2 cellular contexts compared by ENCODE assay signal in genomic region chr18:49884959-49885358, GRCh38.
A peak's percentile ranks its signal among the peaks of the same experiment; 100 is the strongest.
TF ChIP-seq lines count a peak whose summit lies in the region.

No MANE protein-coding gene starts in this region.

TF ChIP-seq in liver, 16 proteins besides CTCF, POLR2A, EP300 and RAD21 (continued from another document):
- TF ChIP-seq REST (IDR thresholded peaks at IDR 0.05): no peak
- no peak for TF ChIP-seq SP1 (IDR thresholded peaks at IDR 0.05)
- no peak for TF ChIP-seq GABPA (IDR thresholded peaks at IDR 0.05 in 1 of 2, conservative IDR thresholded peaks at IDR 0.05 in 1 of 2)
- TF ChIP-seq RXRA (IDR thresholded peaks at IDR 0.05): peak in 1 of 2 donors; percentile 13
- TF ChIP-seq ATF3 (IDR thresholded peaks at IDR 0.05): no peak
- TF ChIP-seq EGR1 (IDR thresholded peaks at IDR 0.05; ENCODE audit: low read depth in 2 of 2): no peak
- peak; percentile 23 to 28 for TF ChIP-seq HNF4A (conservative IDR thresholded peaks at IDR 0.05)
- no peak for TF ChIP-seq MAX (IDR thresholded peaks at IDR 0.05)
- peak; percentile 66 for TF ChIP-seq YY1 (IDR thresholded peaks at IDR 0.05)
- TF ChIP-seq TAF1 (conservative IDR thresholded peaks at IDR 0.05): no peak
- TF ChIP-seq HNF4G (IDR thresholded peaks at IDR 0.05): no peak
- no peak for TF ChIP-seq FOXA1 (IDR thresholded peaks at IDR 0.05)

TF ChIP-seq in HepG2, 621 proteins besides CTCF, POLR2A, EP300 and RAD21 (continued from another document):
- no peak for TF ChIP-seq PRDM4 (CRISPR knock-in tag; IDR thresholded peaks at IDR 0.05; ENCODE audit: borderline replicate concordance)
- no peak for TF ChIP-seq IRF2 (CRISPR knock-in tag; IDR thresholded peaks at IDR 0.05)
- no peak for TF ChIP-seq ZNF780A (CRISPR knock-in tag; IDR thresholded peaks at IDR 0.05)
- TF ChIP-seq NFIB (CRISPR knock-in tag; IDR thresholded peaks at IDR 0.05; ENCODE audit: borderline replicate concordance): no peak
- TF ChIP-seq BRCA1 (CRISPR knock-in tag; IDR thresholded peaks at IDR 0.05): no peak
- no peak for TF ChIP-seq ZNF558 (CRISPR knock-in tag; IDR thresholded peaks at IDR 0.05; ENCODE audit: borderline replicate concordance)
